In the genomic region with DNA sequence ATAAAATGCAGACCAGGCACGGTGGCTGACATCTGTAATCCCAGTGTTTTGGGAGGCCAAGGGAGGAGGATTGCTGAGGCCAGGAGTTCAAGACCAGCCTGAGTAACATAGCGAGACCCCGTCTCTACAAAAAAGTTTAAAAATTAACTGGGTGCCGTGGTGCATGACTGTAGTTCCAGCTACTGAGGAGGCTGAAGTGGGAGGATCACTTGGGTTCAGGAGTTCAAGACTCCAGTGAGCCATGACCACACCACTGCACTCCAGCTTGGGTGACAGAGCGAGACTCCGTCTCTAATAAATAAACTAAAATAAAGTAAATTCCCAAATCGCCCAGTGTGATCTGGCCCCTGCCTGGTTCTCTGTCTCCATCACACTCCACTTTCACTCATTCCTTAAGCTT, we compare ENCODE assay signal across 1 cellular context.
TF ChIP-seq lines count a peak whose summit lies in the region.

No MANE protein-coding gene starts in this region.

TF ChIP-seq in GM23338, 12 proteins besides CTCF, POLR2A, EP300 and RAD21 (continued from another document):
- no peak for TF ChIP-seq ETS1 (IDR thresholded peaks at IDR 0.05)
- TF ChIP-seq ZNF114 (CRISPR knock-in tag; IDR thresholded peaks at IDR 0.05), result no peak
- TF ChIP-seq, protein P1, sequence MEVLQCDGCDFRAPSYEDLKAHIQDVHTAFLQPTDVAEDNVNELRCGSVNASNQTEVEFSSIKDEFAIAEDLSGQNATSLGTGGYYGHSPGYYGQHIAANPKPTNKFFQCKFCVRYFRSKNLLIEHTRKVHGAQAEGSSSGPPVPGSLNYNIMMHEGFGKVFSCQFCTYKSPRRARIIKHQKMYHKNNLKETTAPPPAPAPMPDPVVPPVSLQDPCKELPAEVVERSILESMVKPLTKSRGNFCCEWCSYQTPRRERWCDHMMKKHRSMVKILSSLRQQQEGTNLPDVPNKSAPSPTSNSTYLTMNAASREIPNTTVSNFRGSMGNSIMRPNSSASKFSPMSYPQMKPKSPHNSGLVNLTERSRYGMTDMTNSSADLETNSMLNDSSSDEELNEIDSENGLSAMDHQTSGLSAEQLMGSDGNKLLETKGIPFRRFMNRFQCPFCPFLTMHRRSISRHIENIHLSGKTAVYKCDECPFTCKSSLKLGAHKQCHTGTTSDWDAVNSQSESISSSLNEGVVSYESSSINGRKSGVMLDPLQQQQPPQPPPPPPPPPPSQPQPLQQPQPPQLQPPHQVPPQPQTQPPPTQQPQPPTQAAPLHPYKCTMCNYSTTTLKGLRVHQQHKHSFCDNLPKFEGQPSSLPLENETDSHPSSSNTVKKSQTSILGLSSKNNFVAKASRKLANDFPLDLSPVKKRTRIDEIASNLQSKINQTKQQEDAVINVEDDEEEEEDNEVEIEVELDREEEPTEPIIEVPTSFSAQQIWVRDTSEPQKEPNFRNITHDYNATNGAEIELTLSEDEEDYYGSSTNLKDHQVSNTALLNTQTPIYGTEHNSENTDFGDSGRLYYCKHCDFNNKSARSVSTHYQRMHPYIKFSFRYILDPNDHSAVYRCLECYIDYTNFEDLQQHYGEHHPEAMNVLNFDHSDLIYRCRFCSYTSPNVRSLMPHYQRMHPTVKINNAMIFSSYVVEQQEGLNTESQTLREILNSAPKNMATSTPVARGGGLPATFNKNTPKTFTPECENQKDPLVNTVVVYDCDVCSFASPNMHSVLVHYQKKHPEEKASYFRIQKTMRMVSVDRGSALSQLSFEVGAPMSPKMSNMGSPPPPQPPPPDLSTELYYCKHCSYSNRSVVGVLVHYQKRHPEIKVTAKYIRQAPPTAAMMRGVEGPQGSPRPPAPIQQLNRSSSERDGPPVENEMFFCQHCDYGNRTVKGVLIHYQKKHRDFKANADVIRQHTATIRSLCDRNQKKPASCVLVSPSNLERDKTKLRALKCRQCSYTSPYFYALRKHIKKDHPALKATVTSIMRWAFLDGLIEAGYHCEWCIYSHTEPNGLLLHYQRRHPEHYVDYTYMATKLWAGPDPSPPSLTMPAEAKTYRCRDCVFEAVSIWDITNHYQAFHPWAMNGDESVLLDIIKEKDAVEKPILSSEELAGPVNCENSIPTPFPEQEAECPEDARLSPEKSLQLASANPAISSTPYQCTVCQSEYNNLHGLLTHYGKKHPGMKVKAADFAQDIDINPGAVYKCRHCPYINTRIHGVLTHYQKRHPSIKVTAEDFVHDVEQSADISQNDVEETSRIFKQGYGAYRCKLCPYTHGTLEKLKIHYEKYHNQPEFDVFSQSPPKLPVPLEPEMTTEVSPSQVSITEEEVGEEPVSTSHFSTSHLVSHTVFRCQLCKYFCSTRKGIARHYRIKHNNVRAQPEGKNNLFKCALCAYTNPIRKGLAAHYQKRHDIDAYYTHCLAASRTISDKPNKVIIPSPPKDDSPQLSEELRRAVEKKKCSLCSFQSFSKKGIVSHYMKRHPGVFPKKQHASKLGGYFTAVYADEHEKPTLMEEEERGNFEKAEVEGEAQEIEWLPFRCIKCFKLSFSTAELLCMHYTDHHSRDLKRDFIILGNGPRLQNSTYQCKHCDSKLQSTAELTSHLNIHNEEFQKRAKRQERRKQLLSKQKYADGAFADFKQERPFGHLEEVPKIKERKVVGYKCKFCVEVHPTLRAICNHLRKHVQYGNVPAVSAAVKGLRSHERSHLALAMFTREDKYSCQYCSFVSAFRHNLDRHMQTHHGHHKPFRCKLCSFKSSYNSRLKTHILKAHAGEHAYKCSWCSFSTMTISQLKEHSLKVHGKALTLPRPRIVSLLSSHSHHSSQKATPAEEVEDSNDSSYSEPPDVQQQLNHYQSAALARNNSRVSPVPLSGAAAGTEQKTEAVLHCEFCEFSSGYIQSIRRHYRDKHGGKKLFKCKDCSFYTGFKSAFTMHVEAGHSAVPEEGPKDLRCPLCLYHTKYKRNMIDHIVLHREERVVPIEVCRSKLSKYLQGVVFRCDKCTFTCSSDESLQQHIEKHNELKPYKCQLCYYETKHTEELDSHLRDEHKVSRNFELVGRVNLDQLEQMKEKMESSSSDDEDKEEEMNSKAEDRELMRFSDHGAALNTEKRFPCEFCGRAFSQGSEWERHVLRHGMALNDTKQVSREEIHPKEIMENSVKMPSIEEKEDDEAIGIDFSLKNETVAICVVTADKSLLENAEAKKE (CRISPR knock-in tag; IDR thresholded peaks at IDR 0.05), result no peak
- TF ChIP-seq EZH2phosphoT487 (IDR thresholded peaks at IDR 0.05; ENCODE audit: unreplicated experiment), result no peak
- no peak for TF ChIP-seq EZH2 (IDR thresholded peaks at IDR 0.05; ENCODE audit: low read depth, unreplicated experiment)
- no peak for TF ChIP-seq ZNF331 (CRISPR knock-in tag; IDR thresholded peaks at IDR 0.05; ENCODE audit: low read depth)
- TF ChIP-seq STAT1 (IDR thresholded peaks at IDR 0.05; ENCODE audit: unreplicated experiment), result no peak
- TF ChIP-seq NANOG (IDR thresholded peaks at IDR 0.05; ENCODE audit: borderline replicate concordance), result no peak
- no peak for TF ChIP-seq JUNB (IDR thresholded peaks at IDR 0.05; ENCODE audit: unreplicated experiment)
- no peak for TF ChIP-seq CREB1 (CRISPR knock-in tag; IDR thresholded peaks at IDR 0.05; ENCODE audit: low read depth)
